ENCODE assay signal across 18 cellular contexts in the genomic region with DNA sequence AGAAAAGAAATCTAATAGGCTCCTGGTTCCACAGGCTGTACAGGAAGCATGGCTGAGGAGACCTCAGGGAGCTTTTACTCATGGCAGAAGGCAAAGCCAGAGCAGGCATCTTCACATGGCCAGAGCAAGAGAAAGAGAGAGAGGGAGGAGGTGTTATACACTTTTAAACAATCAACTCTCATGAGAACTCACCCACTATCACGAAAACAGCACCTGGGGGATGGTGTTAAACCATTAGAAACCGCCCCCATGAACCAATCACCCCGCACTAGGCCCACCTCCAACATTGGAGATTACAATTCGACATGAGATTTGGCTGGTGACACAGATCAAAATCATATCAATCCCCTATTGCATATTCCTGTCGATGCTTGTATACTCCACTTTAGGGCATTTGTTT.
"Had no signal": no experiment of that assay in that cellular context is flagged by ENCODE, and none has a peak within 500 bp of the region (broad histone marks: within the 10 kb centered on the region; RNA-seq: fewer than 3 reads in every experiment).

No MANE protein-coding gene starts in this region.

- H3K4me3 Mint-ChIP-seq: neural progenitor cell had no signal

- H3K9me3 ChIP-seq: body of pancreas, gastrocnemius medialis, right lobe of liver, tibial nerve, vagina had no signal

- H3K27ac Mint-ChIP-seq: neural progenitor cell had no signal

- ATAC-seq: body of pancreas, gastrocnemius medialis, right lobe of liver, Right ventricle myocardium inferior had no signal

- H3K9ac ChIP-seq: neural progenitor cell had no signal

- H3K4me1 ChIP-seq: body of pancreas, gastrocnemius medialis, right lobe of liver, tibial nerve, vagina had no signal

- FAIRE-seq: colon, islet of Langerhans had no signal

- H3K27ac ChIP-seq: body of pancreas, gastrocnemius medialis, neural progenitor cell, right lobe of liver, tibial nerve, vagina had no signal

- H3K9me3 Mint-ChIP-seq: neural progenitor cell had no signal

- H3K36me3 ChIP-seq: gastrocnemius medialis, neural progenitor cell, right lobe of liver, vagina had no signal

- DNase-seq: activated CD4-positive, CD25-positive, alpha-beta regulatory T cell; activated gamma-delta T cell treated with Interleukin-2 at 50 U/mL for 16 hours; amygdala; body of pancreas; caudate nucleus; erythroblast; gastrocnemius medialis; midbrain; right lobe of liver; substantia nigra had no signal

- H3K4me3 ChIP-seq: body of pancreas, gastrocnemius medialis, lung, neural progenitor cell, right lobe of liver, smooth muscle cell, tibial nerve, vagina had no signal
